ENCODE assay signal across 8 cellular contexts in the genomic region with DNA sequence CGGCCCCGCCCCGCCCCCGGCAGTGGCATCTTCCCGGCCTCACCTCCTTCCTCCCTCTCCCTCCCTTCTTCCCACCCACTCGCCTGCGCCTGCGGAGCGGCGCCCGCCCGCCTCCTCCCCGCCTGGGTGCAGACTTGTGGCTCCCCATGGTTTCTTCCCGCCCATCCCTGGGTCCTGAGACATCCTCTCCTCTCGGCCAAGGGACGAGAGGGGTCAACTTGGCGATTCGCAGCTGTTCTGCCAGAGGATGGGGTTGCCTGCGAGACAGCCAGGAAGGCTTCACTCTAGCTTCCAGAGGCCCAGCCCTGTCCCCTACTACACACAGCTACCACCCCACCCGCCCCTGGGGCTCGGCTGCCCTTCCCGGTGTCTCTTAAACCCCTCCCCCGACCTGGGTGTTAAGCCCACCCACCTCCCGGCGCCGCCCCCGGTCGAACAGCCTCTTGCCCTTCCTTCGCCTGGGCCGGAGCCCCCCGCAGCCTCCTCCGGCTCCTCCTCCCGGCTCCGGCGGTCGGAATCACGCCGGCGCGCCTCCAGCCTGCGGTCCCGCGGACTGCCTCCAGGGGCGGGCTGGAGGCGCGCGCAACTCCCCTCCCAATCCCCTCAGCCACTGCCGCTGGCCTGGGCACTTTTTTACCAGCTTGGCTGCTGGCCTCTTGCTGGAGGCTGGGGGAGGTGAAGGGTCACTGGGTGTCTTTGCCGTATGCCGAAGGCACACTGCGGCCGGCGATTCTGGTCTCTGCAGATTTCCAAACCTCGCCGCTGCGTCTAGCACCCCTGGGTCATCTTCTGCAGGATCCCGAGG. TPM values are rescaled to one million over a fixed set of nuclear protein-coding genes. Genes with fewer than 3 reads are reported as not detected.
DNase-seq lines count a peak whose midpoint lies in the region; ATAC-seq and TF ChIP-seq lines count a peak whose summit lies in the region.

No MANE protein-coding gene starts in this region.

- no peak overlapping the region for H3K27ac Mint-ChIP-seq in neural crest cell (ENCODE audit: unreplicated experiment)

- H3K27me3 ChIP-seq in KMS-11 (ENCODE audit: insufficient read depth, low read depth) (no peaks in the 10 kb centered on the region), RWPE2 (ENCODE audit: insufficient read depth, poor library complexity, severe bottlenecking) (no peaks in the 10 kb centered on the region), stomach smooth muscle (ENCODE audit: control insufficient read depth in 1 of 2, insufficient read depth in 2 of 2, low read length in 2 of 2) (no peaks in the 10 kb centered on the region)

- peak overlapping the region; percentile 97 for H3K27ac ChIP-seq in KMS-11
- peak overlapping the region; percentile 93 for H3K27ac ChIP-seq in RWPE2 (ENCODE audit: poor library complexity, severe bottlenecking)
- peak overlapping the region; percentile 99 for H3K27ac ChIP-seq in stomach smooth muscle (ENCODE audit: low read length)

- H3K9me3 Mint-ChIP-seq in neural crest cell, result no peaks in the 10 kb centered on the region

- H4K20me1 ChIP-seq in KMS-11 (ENCODE audit: insufficient read depth), result no peaks in the 10 kb centered on the region

- peak; percentile 78 for TF ChIP-seq CTCF in KMS-11 (conservative IDR thresholded peaks at IDR 0.05; ENCODE audit: low read depth, low read length)
- TF ChIP-seq CTCF in RWPE2 (IDR thresholded peaks at IDR 0.05; ENCODE audit: poor library complexity, severe bottlenecking), result peak; percentile 96
- peak; percentile 87 for TF ChIP-seq CTCF in fibroblast of villous mesenchyme (IDR thresholded peaks at IDR 0.05; ENCODE audit: insufficient read depth, low read depth, low read length)
- TF ChIP-seq CTCF in neural crest cell (conservative IDR thresholded peaks at IDR 0.05), result peak; percentile 72

- peaks cover 43% of the 10 kb centered on the region for H3K79me2 ChIP-seq in KMS-11 (ENCODE audit: insufficient read depth, low read depth)

- peak; percentile 91 for DNase-seq in DMS53 treated with DMSO at 0.1 percent for 48 hours (lab: John Stamatoyannopoulos, UW; ENCODE audit: unreplicated experiment)
- DNase-seq in RWPE2 (ENCODE audit: low spot score), result peak; percentile 96
- DNase-seq in activated gamma-delta T cell (lab: John Stamatoyannopoulos, UW), result peak; percentile 68
- DNase-seq in fibroblast of villous mesenchyme (ENCODE audit: low read depth), result peak; percentile 91
- DNase-seq in neural crest cell (ENCODE audit: low read depth, low spot score), result peak; percentile 73

- H3K36me3 ChIP-seq in KMS-11 (ENCODE audit: insufficient read depth), result no peaks in the 10 kb centered on the region
- H3K36me3 ChIP-seq in RWPE2 (ENCODE audit: low read depth), result peaks cover 6% of the 10 kb centered on the region; the same call in 1 of the 2 replicates
- no peaks in the 10 kb centered on the region for H3K36me3 ChIP-seq in stomach smooth muscle (ENCODE audit: control insufficient read depth in 2 of 2, insufficient read depth in 2 of 2, low read length in 2 of 2)

- no peaks in the 10 kb centered on the region for H3K36me3 Mint-ChIP-seq in neural crest cell (ENCODE audit: low read depth)

- peaks cover 37% of the 10 kb centered on the region for H3K4me1 Mint-ChIP-seq in neural crest cell

- H3K9me3 ChIP-seq in RWPE2 (ENCODE audit: severe bottlenecking), result no peaks in the 10 kb centered on the region
- H3K9me3 ChIP-seq in stomach smooth muscle (ENCODE audit: control insufficient read depth in 2 of 2, low read length in 2 of 2), result no peaks in the 10 kb centered on the region

- H3K4me3 ChIP-seq in KMS-11 (IDR thresholded peaks at IDR 0.05; ENCODE audit: insufficient read depth, low read depth, low read length) (no peak overlapping the region), RWPE2 (ENCODE audit: severe bottlenecking) (peak overlapping the region; percentile 96), fibroblast of villous mesenchyme (ENCODE audit: low read depth, low read length) (peak overlapping the region; percentile 86), stomach smooth muscle (ENCODE audit: low read length in 2 of 2) (peak overlapping the region; percentile 70 to 89)

- peak overlapping the region; percentile 78; the same call in 1 of the 2 replicates for H2AFZ ChIP-seq in KMS-11 (ENCODE audit: low read depth)

- H3K4me2 ChIP-seq in KMS-11, result peak overlapping the region; percentile 96

- H3K27me3 Mint-ChIP-seq in neural crest cell (ENCODE audit: low read depth), result peaks cover 37% of the 10 kb centered on the region

- ATAC-seq in GM21619 (IDR thresholded peaks at IDR 0.05; ENCODE audit: unreplicated experiment) (peak; percentile 40), RWPE2 (ENCODE audit: low read depth) (peak; percentile 66)

- H3K4me3 Mint-ChIP-seq in neural crest cell, result peak overlapping the region; percentile 93

- peaks cover 25% of the 10 kb centered on the region for H3K4me1 ChIP-seq in KMS-11 (ENCODE audit: low read depth, poor library complexity, severe bottlenecking)
- peaks cover 5% of the 10 kb centered on the region for H3K4me1 ChIP-seq in RWPE2 (ENCODE audit: insufficient read depth, poor library complexity, severe bottlenecking)
- H3K4me1 ChIP-seq in stomach smooth muscle (ENCODE audit: control insufficient read depth, insufficient read depth, low read length), result peaks cover 51% of the 10 kb centered on the region

- H3K9ac ChIP-seq in KMS-11 (peak overlapping the region; percentile 42; the same call in 1 of the 2 replicates), stomach smooth muscle (ENCODE audit: low read length in 2 of 2) (peak overlapping the region; percentile 68 to 97)

RNA-seq across cellular contexts. Expression of a gene that starts 1.9 kb away (rescaled TPM):
- total RNA-seq in fibroblast of villous mesenchyme, result 29.3 and 35.4 TPM in 2 replicates
- 2.1 and 2.4 TPM in 2 replicates for total RNA-seq in neural crest cell
